Comparison of ENCODE assay signal across 1 cellular context in the genomic region with DNA sequence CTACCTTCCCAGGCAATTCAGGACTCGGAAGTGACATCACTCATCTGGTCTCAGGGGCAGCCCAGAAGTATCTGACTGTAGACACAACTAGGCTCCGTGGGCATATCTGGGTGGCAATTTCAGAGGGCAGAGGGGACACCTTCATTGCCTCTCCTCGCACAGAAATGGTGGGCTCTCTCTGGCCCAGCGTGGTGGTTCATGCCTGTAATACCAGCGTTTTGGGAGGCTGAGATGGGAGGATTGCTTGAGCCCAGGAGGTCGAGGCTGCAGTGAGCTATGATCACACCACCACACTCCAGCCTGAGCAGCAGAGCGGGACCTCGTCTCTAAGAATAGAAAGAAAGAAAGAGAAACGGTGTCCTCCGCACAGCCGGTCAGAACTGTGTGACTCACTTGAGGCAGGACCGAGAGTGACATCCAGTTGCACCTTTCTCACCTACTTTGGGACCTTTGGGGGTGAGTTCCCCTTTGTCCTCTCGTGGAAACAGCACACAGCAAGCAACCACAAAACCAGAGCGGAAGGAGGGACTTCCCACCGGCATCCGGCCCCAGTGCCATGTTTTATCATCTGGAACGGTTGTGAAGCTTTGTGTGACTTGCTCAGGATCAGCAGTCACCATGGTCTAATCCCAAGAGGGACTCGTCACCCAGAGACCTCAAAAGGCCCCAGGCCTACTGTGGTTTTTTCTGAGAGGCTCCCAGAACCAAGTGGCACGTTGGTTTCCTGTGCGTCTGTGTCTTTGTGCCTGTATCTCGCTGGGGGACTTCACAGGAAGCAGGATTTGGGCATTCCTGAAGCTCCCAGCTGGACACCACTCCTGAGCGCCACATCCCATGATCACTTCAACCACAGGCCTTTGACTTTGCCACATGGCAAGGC.
A peak's percentile ranks its signal among the peaks of the same experiment; 100 is the strongest.
TF ChIP-seq lines count a peak whose summit lies in the region.

No MANE protein-coding gene starts in this region.

TF ChIP-seq in GM12878, 131 proteins besides CTCF, POLR2A, EP300 and RAD21 (continued from another document and continues in another):
- TF ChIP-seq, protein P1, sequence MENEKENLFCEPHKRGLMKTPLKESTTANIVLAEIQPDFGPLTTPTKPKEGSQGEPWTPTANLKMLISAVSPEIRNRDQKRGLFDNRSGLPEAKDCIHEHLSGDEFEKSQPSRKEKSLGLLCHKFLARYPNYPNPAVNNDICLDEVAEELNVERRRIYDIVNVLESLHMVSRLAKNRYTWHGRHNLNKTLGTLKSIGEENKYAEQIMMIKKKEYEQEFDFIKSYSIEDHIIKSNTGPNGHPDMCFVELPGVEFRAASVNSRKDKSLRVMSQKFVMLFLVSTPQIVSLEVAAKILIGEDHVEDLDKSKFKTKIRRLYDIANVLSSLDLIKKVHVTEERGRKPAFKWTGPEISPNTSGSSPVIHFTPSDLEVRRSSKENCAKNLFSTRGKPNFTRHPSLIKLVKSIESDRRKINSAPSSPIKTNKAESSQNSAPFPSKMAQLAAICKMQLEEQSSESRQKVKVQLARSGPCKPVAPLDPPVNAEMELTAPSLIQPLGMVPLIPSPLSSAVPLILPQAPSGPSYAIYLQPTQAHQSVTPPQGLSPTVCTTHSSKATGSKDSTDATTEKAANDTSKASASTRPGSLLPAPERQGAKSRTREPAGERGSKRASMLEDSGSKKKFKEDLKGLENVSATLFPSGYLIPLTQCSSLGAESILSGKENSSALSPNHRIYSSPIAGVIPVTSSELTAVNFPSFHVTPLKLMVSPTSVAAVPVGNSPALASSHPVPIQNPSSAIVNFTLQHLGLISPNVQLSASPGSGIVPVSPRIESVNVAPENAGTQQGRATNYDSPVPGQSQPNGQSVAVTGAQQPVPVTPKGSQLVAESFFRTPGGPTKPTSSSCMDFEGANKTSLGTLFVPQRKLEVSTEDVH (IDR thresholded peaks at IDR 0.05; ENCODE audit: low read depth, partially characterized antibody), result peak; percentile 74
- TF ChIP-seq RUNX3 (IDR thresholded peaks at IDR 0.05; ENCODE audit: low read length), result peak; percentile 99
- no peak for TF ChIP-seq ZNF622 (IDR thresholded peaks at IDR 0.05)
- TF ChIP-seq, protein P2, sequence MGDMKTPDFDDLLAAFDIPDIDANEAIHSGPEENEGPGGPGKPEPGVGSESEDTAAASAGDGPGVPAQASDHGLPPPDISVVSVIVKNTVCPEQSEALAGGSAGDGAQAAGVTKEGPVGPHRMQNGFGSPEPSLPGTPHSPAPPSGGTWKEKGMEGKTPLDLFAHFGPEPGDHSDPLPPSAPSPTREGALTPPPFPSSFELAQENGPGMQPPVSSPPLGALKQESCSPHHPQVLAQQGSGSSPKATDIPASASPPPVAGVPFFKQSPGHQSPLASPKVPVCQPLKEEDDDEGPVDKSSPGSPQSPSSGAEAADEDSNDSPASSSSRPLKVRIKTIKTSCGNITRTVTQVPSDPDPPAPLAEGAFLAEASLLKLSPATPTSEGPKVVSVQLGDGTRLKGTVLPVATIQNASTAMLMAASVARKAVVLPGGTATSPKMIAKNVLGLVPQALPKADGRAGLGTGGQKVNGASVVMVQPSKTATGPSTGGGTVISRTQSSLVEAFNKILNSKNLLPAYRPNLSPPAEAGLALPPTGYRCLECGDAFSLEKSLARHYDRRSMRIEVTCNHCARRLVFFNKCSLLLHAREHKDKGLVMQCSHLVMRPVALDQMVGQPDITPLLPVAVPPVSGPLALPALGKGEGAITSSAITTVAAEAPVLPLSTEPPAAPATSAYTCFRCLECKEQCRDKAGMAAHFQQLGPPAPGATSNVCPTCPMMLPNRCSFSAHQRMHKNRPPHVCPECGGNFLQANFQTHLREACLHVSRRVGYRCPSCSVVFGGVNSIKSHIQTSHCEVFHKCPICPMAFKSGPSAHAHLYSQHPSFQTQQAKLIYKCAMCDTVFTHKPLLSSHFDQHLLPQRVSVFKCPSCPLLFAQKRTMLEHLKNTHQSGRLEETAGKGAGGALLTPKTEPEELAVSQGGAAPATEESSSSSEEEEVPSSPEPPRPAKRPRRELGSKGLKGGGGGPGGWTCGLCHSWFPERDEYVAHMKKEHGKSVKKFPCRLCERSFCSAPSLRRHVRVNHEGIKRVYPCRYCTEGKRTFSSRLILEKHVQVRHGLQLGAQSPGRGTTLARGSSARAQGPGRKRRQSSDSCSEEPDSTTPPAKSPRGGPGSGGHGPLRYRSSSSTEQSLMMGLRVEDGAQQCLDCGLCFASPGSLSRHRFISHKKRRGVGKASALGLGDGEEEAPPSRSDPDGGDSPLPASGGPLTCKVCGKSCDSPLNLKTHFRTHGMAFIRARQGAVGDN (IDR thresholded peaks at IDR 0.05), result peak; percentile 95
- peak; percentile 10; the same call in 1 of the 2 replicates for TF ChIP-seq HCFC1 (IDR thresholded peaks at IDR 0.05; ENCODE audit: low read length)
- TF ChIP-seq, protein P3, sequence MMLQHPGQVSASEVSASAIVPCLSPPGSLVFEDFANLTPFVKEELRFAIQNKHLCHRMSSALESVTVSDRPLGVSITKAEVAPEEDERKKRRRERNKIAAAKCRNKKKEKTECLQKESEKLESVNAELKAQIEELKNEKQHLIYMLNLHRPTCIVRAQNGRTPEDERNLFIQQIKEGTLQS (IDR thresholded peaks at IDR 0.05; ENCODE audit: borderline replicate concordance, extremely low read depth, low read depth, low read length), result no peak
- peak; percentile 73 for TF ChIP-seq TARDBP (IDR thresholded peaks at IDR 0.05; ENCODE audit: borderline replicate concordance)
- no peak; the same call in 1 of the 2 replicates for TF ChIP-seq BRCA1 (IDR thresholded peaks at IDR 0.05; ENCODE audit: low read depth, low read length)
- TF ChIP-seq POLR2AphosphoS2 (IDR thresholded peaks at IDR 0.05; ENCODE audit: low read depth, low read length), result no peak
- no peak for TF ChIP-seq EZH2 (IDR thresholded peaks at IDR 0.05; ENCODE audit: borderline replicate concordance, control insufficient read depth, low read depth, low read length)
- peak; percentile 92 for TF ChIP-seq TCF3 (IDR thresholded peaks at IDR 0.05; ENCODE audit: borderline replicate concordance, insufficient read depth, low read depth, low read length)
- TF ChIP-seq NBN (IDR thresholded peaks at IDR 0.05), result peak; percentile 99
- TF ChIP-seq BACH1 (IDR thresholded peaks at IDR 0.05; ENCODE audit: borderline replicate concordance), result peak; percentile 88; the same call in 1 of the 2 replicates
- no peak for TF ChIP-seq RCOR1 (conservative IDR thresholded peaks at IDR 0.05; ENCODE audit: low read depth, low read length)
- TF ChIP-seq YBX1 (IDR thresholded peaks at IDR 0.05), result peak; percentile 98
- TF ChIP-seq RELB (IDR thresholded peaks at IDR 0.05; ENCODE audit: low read depth), result peak; percentile 100
- no peak for TF ChIP-seq FOS (IDR thresholded peaks at IDR 0.05; ENCODE audit: borderline replicate concordance, extremely low read depth, insufficient read length)
- TF ChIP-seq REST (IDR thresholded peaks at IDR 0.05; ENCODE audit: low read depth, low read length), result no peak
- peak; percentile 99 for TF ChIP-seq RELA (IDR thresholded peaks at IDR 0.05; ENCODE audit: borderline replicate concordance, partially characterized antibody)
- peak; percentile 99 for TF ChIP-seq IKZF1 (conservative IDR thresholded peaks at IDR 0.05)
- TF ChIP-seq JUNB (IDR thresholded peaks at IDR 0.05), result peak; percentile 79
- peak; percentile 99 for TF ChIP-seq FOXM1 (IDR thresholded peaks at IDR 0.05; ENCODE audit: low read depth, low read length)
- no peak for TF ChIP-seq SIN3A (IDR thresholded peaks at IDR 0.05; ENCODE audit: low read depth, low read length)
- peak; percentile 100 for TF ChIP-seq MEF2B (IDR thresholded peaks at IDR 0.05; ENCODE audit: partially characterized antibody, poor library complexity, severe bottlenecking)
- no peak for TF ChIP-seq CEBPZ (IDR thresholded peaks at IDR 0.05; ENCODE audit: low read depth, low read length)
- TF ChIP-seq PKNOX1 (IDR thresholded peaks at IDR 0.05), result peak; percentile 94
- peak; percentile 71 for TF ChIP-seq GABPA (IDR thresholded peaks at IDR 0.05; ENCODE audit: low read depth)
- no peak for TF ChIP-seq CBX3 (IDR thresholded peaks at IDR 0.05; ENCODE audit: borderline replicate concordance, low read depth)
- peak; percentile 30; the same call in 1 of the 2 replicates for TF ChIP-seq ZNF384 (IDR thresholded peaks at IDR 0.05; ENCODE audit: borderline replicate concordance, low read depth, low read length)
- TF ChIP-seq RB1 (IDR thresholded peaks at IDR 0.05; ENCODE audit: borderline replicate concordance), result peak; percentile 99
- TF ChIP-seq BCL11A (IDR thresholded peaks at IDR 0.05; ENCODE audit: low read depth, low read length), result peak; percentile 95
- no peak for TF ChIP-seq NR2C2 (IDR thresholded peaks at IDR 0.05; ENCODE audit: borderline replicate concordance, control insufficient read depth, insufficient read length, low read depth)
- TF ChIP-seq TBL1XR1 (IDR thresholded peaks at IDR 0.05; ENCODE audit: low read depth, low read length), result peak; percentile 100
- TF ChIP-seq TCF12 (IDR thresholded peaks at IDR 0.05; ENCODE audit: low read depth, low read length), result peak; percentile 96
- no peak for TF ChIP-seq KAT2A (conservative IDR thresholded peaks at IDR 0.05; ENCODE audit: control insufficient read depth, low read depth, low read length)
- no peak; the same call in 1 of the 2 replicates for TF ChIP-seq CHD4 (IDR thresholded peaks at IDR 0.05)
- TF ChIP-seq, protein P4, sequence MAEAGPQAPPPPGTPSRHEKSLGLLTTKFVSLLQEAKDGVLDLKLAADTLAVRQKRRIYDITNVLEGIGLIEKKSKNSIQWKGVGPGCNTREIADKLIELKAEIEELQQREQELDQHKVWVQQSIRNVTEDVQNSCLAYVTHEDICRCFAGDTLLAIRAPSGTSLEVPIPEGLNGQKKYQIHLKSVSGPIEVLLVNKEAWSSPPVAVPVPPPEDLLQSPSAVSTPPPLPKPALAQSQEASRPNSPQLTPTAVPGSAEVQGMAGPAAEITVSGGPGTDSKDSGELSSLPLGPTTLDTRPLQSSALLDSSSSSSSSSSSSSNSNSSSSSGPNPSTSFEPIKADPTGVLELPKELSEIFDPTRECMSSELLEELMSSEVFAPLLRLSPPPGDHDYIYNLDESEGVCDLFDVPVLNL (IDR thresholded peaks at IDR 0.05; ENCODE audit: low read depth, low read length), result no peak
- peak; percentile 100 for TF ChIP-seq EED (IDR thresholded peaks at IDR 0.05; ENCODE audit: low read depth)
- no peak for TF ChIP-seq NFYA (IDR thresholded peaks at IDR 0.05; ENCODE audit: borderline replicate concordance, low read depth, low read length)
